8 cellular contexts compared by ENCODE assay signal in genomic region chr3:51940648-51941421, GRCh38. TPM values are rescaled to one million over a fixed set of nuclear protein-coding genes. Genes with fewer than 3 reads are reported as not detected.
DNase-seq lines count a peak whose midpoint lies in the region; ATAC-seq, FAIRE-seq and TF ChIP-seq lines count a peak whose summit lies in the region.

No MANE protein-coding gene starts in this region.

- POLR2A ChIA-PET in GM12878 (lab: Charles Lee) = interaction anchor here (2.7 to 3.0 kb wide), 3 partner anchors 33 to 54 kb away, joined by 10 to 24 read pairs (median 14); partner anchors contain the start of genes ABHD14A, ABHD14B, ACY1 and RPL29

- H3K79me2 ChIP-seq in GM12878 (ENCODE audit: control insufficient read depth, insufficient read depth, low read length) = peaks cover 32% of the 10 kb centered on the region

- H3K4me2 ChIP-seq in GM12878 (ENCODE audit: control insufficient read depth, insufficient read depth) = peak overlapping the region; percentile 72

- TF ChIP-seq RAD21 in GM12878 (IDR thresholded peaks at IDR 0.05; ENCODE audit: insufficient read depth, low read depth, low read length) = no peak

- in situ Hi-C loops in GM12878 (cut with MboI) = no loop called here

- SMC1A ChIA-PET in GM12878 (lab: Charles Lee; ENCODE audit: uncharacterized antibody, unreplicated experiment) = interaction anchor here (0.8 to 2.6 kb wide), 7 partner anchors 33 to 952 kb away, joined by 3 to 33 read pairs (median 4); partner anchors contain the start of genes ABHD14A, ABHD14B and RPL29

- no peak for TF ChIP-seq POLR2A in GM12878 (IDR thresholded peaks at IDR 0.05; ENCODE audit: low read depth, low read length)
- TF ChIP-seq POLR2A in vagina (IDR thresholded peaks at IDR 0.05) = no peak

- no peaks in the 10 kb centered on the region for H4K20me1 ChIP-seq in GM12878 (ENCODE audit: control insufficient read depth, insufficient read depth)

- H3K4me1 ChIP-seq in right atrium auricular region = peaks cover 0 to 32% of the 10 kb centered on the region in 2 donors
- peaks cover 11% of the 10 kb centered on the region for H3K4me1 ChIP-seq in GM12878 (ENCODE audit: control insufficient read depth, insufficient read depth, low read length)
- H3K4me1 ChIP-seq in mesodermal cell (ENCODE audit: control insufficient read depth, insufficient read depth, low read length, poor library complexity, severe bottlenecking) = peaks cover 18% of the 10 kb centered on the region
- H3K4me1 ChIP-seq in vagina = peaks cover 31% of the 10 kb centered on the region

- CTCF ChIA-PET in GM12878 (lab: Yijun Ruan, JAX) = interaction anchor here (0.7 to 4.8 kb wide), 13 partner anchors 14 to 183 kb away, joined by 3 to 79 read pairs (median 4); partner anchors contain the start of genes ABHD14A, ABHD14B, ACY1 and DUSP7

- peak overlapping the region; percentile 82 for H3K9ac ChIP-seq in GM12878 (ENCODE audit: control insufficient read depth, insufficient read depth, low read length)

- TF ChIP-seq CTCF in right atrium auricular region (IDR thresholded peaks at IDR 0.05) (no peak), GM12878 (IDR thresholded peaks at IDR 0.05 in 2 of 3, conservative IDR thresholded peaks at IDR 0.05 in 1 of 3; ENCODE audit: control insufficient read depth in 2 of 3, extremely low read depth in 1 of 3, insufficient read depth in 1 of 3, low read depth in 3 of 3, low read length in 3 of 3) (no peak), vagina (IDR thresholded peaks at IDR 0.05) (no peak)

- ATAC-seq in left ventricle myocardium superior = no peak
- no peak for ATAC-seq in GM12878

- RAD21 ChIA-PET in GM12878 (lab: Charles Lee; ENCODE audit: unreplicated experiment) = interaction anchor here (0.7 to 4.2 kb wide), 6 partner anchors 32 to 219 kb away, joined by 3 to 34 read pairs (median 9); partner anchors contain the start of genes ABHD14B and ACY1

- no peaks in the 10 kb centered on the region for H3K27me3 ChIP-seq in right atrium auricular region
- no peaks in the 10 kb centered on the region for H3K27me3 ChIP-seq in GM12878 (replicated peaks in 1 of 2; ENCODE audit: control insufficient read depth in 2 of 2, insufficient read depth in 2 of 2, low read length in 1 of 2)
- no peaks in the 10 kb centered on the region for H3K27me3 ChIP-seq in vagina

- H2AFZ ChIP-seq in GM12878 (ENCODE audit: control insufficient read depth, low read depth, low read length) = no peak overlapping the region

- H3K9me3 ChIP-seq in right atrium auricular region = no peaks in the 10 kb centered on the region
- H3K9me3 ChIP-seq in GM12878 (replicated peaks; ENCODE audit: control insufficient read depth, insufficient read depth, low read length) = no peaks in the 10 kb centered on the region
- H3K9me3 ChIP-seq in mesodermal cell (ENCODE audit: control insufficient read depth, low read length) = no peaks in the 10 kb centered on the region
- no peaks in the 10 kb centered on the region for H3K9me3 ChIP-seq in vagina

- 27% methylated on average over 11 of the region's 11 CpGs for WGBS in GM12878 (ENCODE audit: insufficient coverage, insufficient replicate concordance, low lambda C conversion rate, missing lambda C conversion rate)
- WGBS in mesodermal cell (ENCODE audit: insufficient coverage in 2 of 2), 2 experiments = 40 to 50% methylated on average over 10 to 11 of the region's 11 CpGs

- peak overlapping the region in 1 of 2 donors; percentile 67 for H3K27ac ChIP-seq in right atrium auricular region
- peak overlapping the region; percentile 65 for H3K27ac ChIP-seq in GM12878 (ENCODE audit: control insufficient read depth, insufficient read depth)
- peak overlapping the region; percentile 55 for H3K27ac ChIP-seq in mesodermal cell (ENCODE audit: low read depth, low read length, severe bottlenecking)
- no peak overlapping the region for H3K27ac ChIP-seq in vagina

- H3K4me3 ChIP-seq in right atrium auricular region (peak overlapping the region; percentile 57 to 80), GM12878 (peak overlapping the region; percentile 96), mesodermal cell (ENCODE audit: extremely low read depth, insufficient read depth, low read length, poor library complexity, severe bottlenecking) (peak overlapping the region; percentile 75), vagina (peak overlapping the region; percentile 69 to 76)

- TSS peak; percentile 79 for BruUV-seq in GM12878 (replicated peaks; lab: Mats Ljungman, UMichigan)

- intact Hi-C loops in left ventricle myocardium superior (cut with micrococcal nuclease) = no loop called here
- intact Hi-C loops in GM12878 (cut with micrococcal nuclease; ENCODE audit: unreplicated experiment) = no loop called here
- intact Hi-C loops in vagina (cut with DNase I) = loop anchor here (2.0 kb wide), 1 partner anchor 34 kb away; the partner anchor contains the start of genes ABHD14A and ABHD14B

- H3K36me3 ChIP-seq in right atrium auricular region (peaks cover 29% of the 10 kb centered on the region), GM12878 (ENCODE audit: control insufficient read depth in 2 of 2, insufficient read depth in 2 of 2, low read length in 1 of 2) (peaks cover 9 to 17% of the 10 kb centered on the region in 2 experiments; a peak in 3 of 4 replicates), mesodermal cell (ENCODE audit: control insufficient read depth, insufficient read depth, low read length) (peaks cover 37% of the 10 kb centered on the region), vagina (peaks cover 0 to 23% of the 10 kb centered on the region in 2 donors)

- no peak for TF ChIP-seq EP300 in GM12878 (IDR thresholded peaks at IDR 0.05; ENCODE audit: borderline replicate concordance in 1 of 2, control insufficient read depth in 1 of 2, low read depth in 2 of 2, low read length in 2 of 2)

- FAIRE-seq in GM12878 (lab: Jason Lieb, UNC) = peak; percentile 23

- no peak for DNase-seq in right atrium auricular region (ENCODE audit: low spot score)
- DNase-seq in left ventricle myocardium superior = no peak
- no peak for DNase-seq in GM12878 (ENCODE audit: low read depth, low spot score)
- peak in 1 of 2 donors; percentile 49 for DNase-seq in vagina (ENCODE audit: extremely low spot score in 2 of 2)
- no peak for DNase-seq in NCI-H1417 treated with DMSO at 0.1 percent for 48 hours (lab: John Stamatoyannopoulos, UW)
- no peak for DNase-seq in amygdala (lab: John Stamatoyannopoulos, UW)
- DNase-seq in activated CD4-positive, alpha-beta T cell treated with anti-CD3 and anti-CD28 coated beads for 4 hours = no peak

RNA-seq across cellular contexts. Expression of gene RRP9, which starts 0.9 kb away (rescaled TPM):
- 10 to 100 TPM in 1 of 2 donors, 1 to 10 TPM in 1; 6.3 to 11.1 TPM for total RNA-seq in right atrium auricular region
- 8.2 TPM for total RNA-seq in left ventricle myocardium superior
- total RNA-seq in GM12878 (2013; cell fraction: nucleolus; rRNA removed) = 5.5 and 6.0 TPM in 2 replicates
- 43.1 and 53.2 TPM in 2 replicates for total RNA-seq in GM12878 (2014; rRNA removed)
- 29.8 and 34.1 TPM in 2 replicates for total RNA-seq in GM12878 (2014; rRNA removed; fragmentation: Illumina TruSeq; extraction: Trizol)
- 55.2 and 56.0 TPM in 2 replicates for total RNA-seq in GM12878 (2021)
- 12.3 TPM for polyA plus RNA-seq in GM12878 (2011; ENCODE audit: low read depth)
- polyA plus RNA-seq in GM12878 (2011; rRNA removed) = 8.5 and 19.5 TPM in 2 replicates
- 33.7 and 42.1 TPM in 2 replicates for polyA plus RNA-seq in GM12878 (2011; cell fraction: cytosol; rRNA removed)
- polyA plus RNA-seq in GM12878 (2011; cell fraction: nucleus; rRNA removed) = 37.6 and 55.8 TPM in 2 replicates
- polyA plus RNA-seq in GM12878 (2012) = 20.1 and 23.0 TPM in 2 replicates
- 6.6 and 30.6 TPM in 2 replicates for polyA plus RNA-seq in GM12878 (2014; fragmentation: Illumina TruSeq; extraction: Trizol)
- 10 to 100 TPM in 1 of 2 experiments, 1 to 10 TPM in 1; 4.7 to 10.6 TPM for polyA plus RNA-seq in GM12878 (2014; fragmentation: Nextera tagmentation; extraction: Ambion mirVana)
- 49.3 and 54.3 TPM in 2 replicates for polyA plus RNA-seq in GM12878 (2014; rRNA removed)
- 10 to 100 TPM; 83.1 to 91.5 TPM for polyA plus RNA-seq in GM12878 (2016; fragmentation: Nextera tagmentation; extraction: Ambion mirVana)
- 17.0 and 28.4 TPM in 2 replicates for polyA minus RNA-seq in GM12878 (2011; rRNA and poly(A)+ RNA removed)
- 12.2 and 13.9 TPM in 2 replicates for polyA minus RNA-seq in GM12878 (2011; cell fraction: cytosol; rRNA and poly(A)+ RNA removed)
- polyA minus RNA-seq in GM12878 (2011; cell fraction: nucleus; rRNA and poly(A)+ RNA removed) = 3.9 and 7.7 TPM in 2 replicates
- polyA plus RNA-seq in mesodermal cell (2013, experiment 1 of 2) = 17.2 TPM
- 13.6 TPM for polyA plus RNA-seq in mesodermal cell (2013, experiment 2 of 2)
- 12.5 TPM for total RNA-seq in vagina

RNA-seq across cellular contexts. Expression of gene PARP3, which starts 1.3 kb away (rescaled TPM):
- total RNA-seq in right atrium auricular region = 10 to 100 TPM in 1 of 2 donors, 1 to 10 TPM in 1; 9.8 to 12.8 TPM
- total RNA-seq in left ventricle myocardium superior = 14.7 TPM
- total RNA-seq in GM12878 (2013; cell fraction: nucleolus; rRNA removed) = 32.7 and 38.5 TPM in 2 replicates
- total RNA-seq in GM12878 (2014; rRNA removed) = 23.7 and 25.1 TPM in 2 replicates
- 13.6 and 16.0 TPM in 2 replicates for total RNA-seq in GM12878 (2014; rRNA removed; fragmentation: Illumina TruSeq; extraction: Trizol)
- 19.9 and 28.0 TPM in 2 replicates for total RNA-seq in GM12878 (2021)
- polyA plus RNA-seq in GM12878 (2011; ENCODE audit: low read depth) = 11.2 TPM
- polyA plus RNA-seq in GM12878 (2011; rRNA removed) = 12.9 and 20.5 TPM in 2 replicates
- polyA plus RNA-seq in GM12878 (2011; cell fraction: cytosol; rRNA removed) = 22.3 and 29.9 TPM in 2 replicates
- 185 and 199 TPM in 2 replicates for polyA plus RNA-seq in GM12878 (2011; cell fraction: nucleus; rRNA removed)
- polyA plus RNA-seq in GM12878 (2012) = 22.7 and 23.8 TPM in 2 replicates
- polyA plus RNA-seq in GM12878 (2014; fragmentation: Illumina TruSeq; extraction: Trizol) = 7.8 and 20.0 TPM in 2 replicates
- 1 to 10 TPM; 2.1 to 2.2 TPM for polyA plus RNA-seq in GM12878 (2014; fragmentation: Nextera tagmentation; extraction: Ambion mirVana)
- polyA plus RNA-seq in GM12878 (2014; rRNA removed) = 31.2 and 35.5 TPM in 2 replicates
- 10 to 100 TPM; 17.8 to 19.0 TPM for polyA plus RNA-seq in GM12878 (2016; fragmentation: Nextera tagmentation; extraction: Ambion mirVana)
- 7.3 and 13.4 TPM in 2 replicates for polyA minus RNA-seq in GM12878 (2011; rRNA and poly(A)+ RNA removed)
- polyA minus RNA-seq in GM12878 (2011; cell fraction: cytosol; rRNA and poly(A)+ RNA removed) = 6.7 and 8.5 TPM in 2 replicates
- 19.3 and 29.7 TPM in 2 replicates for polyA minus RNA-seq in GM12878 (2011; cell fraction: nucleus; rRNA and poly(A)+ RNA removed)
- 5.8 TPM for polyA plus RNA-seq in mesodermal cell (2013, experiment 1 of 2)
- polyA plus RNA-seq in mesodermal cell (2013, experiment 2 of 2) = 4.4 TPM
- total RNA-seq in vagina = 20.6 TPM

RNA-seq across cellular contexts. Expression of gene GPR62, which starts 14.3 kb away (rescaled TPM):
- total RNA-seq in right atrium auricular region = under 1 TPM; 0.12 to 0.82 TPM
- 0.15 TPM for total RNA-seq in left ventricle myocardium superior
- total RNA-seq in GM12878 (2013; cell fraction: nucleolus; rRNA removed) = not detected in 2 replicates
- total RNA-seq in GM12878 (2014; rRNA removed) = not detected in 2 replicates
- not detected in 2 replicates for total RNA-seq in GM12878 (2014; rRNA removed; fragmentation: Illumina TruSeq; extraction: Trizol)
- total RNA-seq in GM12878 (2021) = not detected in 2 replicates
- not detected for polyA plus RNA-seq in GM12878 (2011; ENCODE audit: low read depth)
- not detected in 2 replicates for polyA plus RNA-seq in GM12878 (2011; rRNA removed)
- polyA plus RNA-seq in GM12878 (2011; cell fraction: cytosol; rRNA removed) = not detected in 2 replicates
- 0.07 TPM in 1 of 2 replicates, not detected in the other for polyA plus RNA-seq in GM12878 (2011; cell fraction: nucleus; rRNA removed)
- 0.06 and 0.07 TPM in 2 replicates for polyA plus RNA-seq in GM12878 (2012)
- not detected in 2 replicates for polyA plus RNA-seq in GM12878 (2014; fragmentation: Illumina TruSeq; extraction: Trizol)
- polyA plus RNA-seq in GM12878 (2014; fragmentation: Nextera tagmentation; extraction: Ambion mirVana) = not detected
- not detected in 2 replicates for polyA plus RNA-seq in GM12878 (2014; rRNA removed)
- not detected for polyA plus RNA-seq in GM12878 (2016; fragmentation: Nextera tagmentation; extraction: Ambion mirVana)
- polyA minus RNA-seq in GM12878 (2011; rRNA and poly(A)+ RNA removed) = not detected in 2 replicates
- polyA minus RNA-seq in GM12878 (2011; cell fraction: cytosol; rRNA and poly(A)+ RNA removed) = not detected in 2 replicates
- 0.19 TPM in 1 of 2 replicates, not detected in the other for polyA minus RNA-seq in GM12878 (2011; cell fraction: nucleus; rRNA and poly(A)+ RNA removed)
- 0.11 TPM for polyA plus RNA-seq in mesodermal cell (2013, experiment 1 of 2)
- polyA plus RNA-seq in mesodermal cell (2013, experiment 2 of 2) = not detected
- total RNA-seq in vagina = not detected

RNA-seq across cellular contexts. Expression of gene PCBP4, which starts 26.4 kb away (rescaled TPM):
- 100 to 1,000 TPM in 1 of 2 donors, 10 to 100 TPM in 1; 73.8 to 119 TPM for total RNA-seq in right atrium auricular region
- 71.6 TPM for total RNA-seq in left ventricle myocardium superior
- 7.2 and 8.2 TPM in 2 replicates for total RNA-seq in GM12878 (2013; cell fraction: nucleolus; rRNA removed)
- total RNA-seq in GM12878 (2014; rRNA removed) = 10.7 and 11.5 TPM in 2 replicates
- total RNA-seq in GM12878 (2014; rRNA removed; fragmentation: Illumina TruSeq; extraction: Trizol) = 4.2 and 4.7 TPM in 2 replicates
- 13.3 and 14.5 TPM in 2 replicates for total RNA-seq in GM12878 (2021)
- polyA plus RNA-seq in GM12878 (2011; ENCODE audit: low read depth) = 4.1 TPM
- polyA plus RNA-seq in GM12878 (2011; rRNA removed) = 2.7 and 4.2 TPM in 2 replicates
- polyA plus RNA-seq in GM12878 (2011; cell fraction: cytosol; rRNA removed) = 6.2 and 6.8 TPM in 2 replicates
- polyA plus RNA-seq in GM12878 (2011; cell fraction: nucleus; rRNA removed) = 21.4 and 24.7 TPM in 2 replicates
- 6.4 and 9.0 TPM in 2 replicates for polyA plus RNA-seq in GM12878 (2012)
- 1.9 and 4.7 TPM in 2 replicates for polyA plus RNA-seq in GM12878 (2014; fragmentation: Illumina TruSeq; extraction: Trizol)
- under 1 TPM; 0.05 to 0.24 TPM for polyA plus RNA-seq in GM12878 (2014; fragmentation: Nextera tagmentation; extraction: Ambion mirVana)
- polyA plus RNA-seq in GM12878 (2014; rRNA removed) = 13.4 and 15.3 TPM in 2 replicates
- polyA plus RNA-seq in GM12878 (2016; fragmentation: Nextera tagmentation; extraction: Ambion mirVana) = 1 to 10 TPM; 3.6 to 4.0 TPM
- polyA minus RNA-seq in GM12878 (2011; rRNA and poly(A)+ RNA removed) = 1.4 and 4.2 TPM in 2 replicates
- polyA minus RNA-seq in GM12878 (2011; cell fraction: cytosol; rRNA and poly(A)+ RNA removed) = 0.94 and 3.1 TPM in 2 replicates
- polyA minus RNA-seq in GM12878 (2011; cell fraction: nucleus; rRNA and poly(A)+ RNA removed) = 2.2 and 2.5 TPM in 2 replicates
- polyA plus RNA-seq in mesodermal cell (2013, experiment 1 of 2) = 103 TPM
- 93.2 TPM for polyA plus RNA-seq in mesodermal cell (2013, experiment 2 of 2)
- total RNA-seq in vagina = 36.6 TPM

RNA-seq across cellular contexts. Expression of gene ABHD14B, which starts 33.0 kb away (rescaled TPM):
- total RNA-seq in right atrium auricular region (10 to 100 TPM; 15.6 to 20.9 TPM), left ventricle myocardium superior (13.1 TPM), GM12878 (2014; rRNA removed) (59.9 and 62.4 TPM in 2 replicates), GM12878 (2014; rRNA removed; fragmentation: Illumina TruSeq; extraction: Trizol) (28.9 and 30.5 TPM in 2 replicates), GM12878 (2021) (58.3 and 58.8 TPM in 2 replicates), vagina (46.9 TPM)
- 29.6 and 35.3 TPM in 2 replicates for total RNA-seq in GM12878 (2013; cell fraction: nucleolus; rRNA removed)
- 35.7 TPM for polyA plus RNA-seq in GM12878 (2011; ENCODE audit: low read depth)
- polyA plus RNA-seq in GM12878 (2011; rRNA removed) (45.4 and 76.5 TPM in 2 replicates), GM12878 (2014; fragmentation: Illumina TruSeq; extraction: Trizol) (35.9 and 51.1 TPM in 2 replicates), GM12878 (2014; fragmentation: Nextera tagmentation; extraction: Ambion mirVana) (10 to 100 TPM in 1 of 2 experiments, 1 to 10 TPM in 1; 7.8 to 14.2 TPM), GM12878 (2014; rRNA removed) (73.0 and 80.4 TPM in 2 replicates), GM12878 (2016; fragmentation: Nextera tagmentation; extraction: Ambion mirVana) (10 to 100 TPM; 47.2 to 50.9 TPM)
- 80.0 and 92.8 TPM in 2 replicates for polyA plus RNA-seq in GM12878 (2011; cell fraction: cytosol; rRNA removed)
- 39.8 and 51.9 TPM in 2 replicates for polyA plus RNA-seq in GM12878 (2011; cell fraction: nucleus; rRNA removed)
- 54.6 and 64.2 TPM in 2 replicates for polyA plus RNA-seq in GM12878 (2012)
- polyA minus RNA-seq in GM12878 (2011; rRNA and poly(A)+ RNA removed) = 53.4 and 78.7 TPM in 2 replicates
- polyA minus RNA-seq in GM12878 (2011; cell fraction: cytosol; rRNA and poly(A)+ RNA removed) = 18.1 and 25.1 TPM in 2 replicates
- polyA minus RNA-seq in GM12878 (2011; cell fraction: nucleus; rRNA and poly(A)+ RNA removed) = 12.8 and 21.3 TPM in 2 replicates
- polyA plus RNA-seq in mesodermal cell (2013, experiment 1 of 2) = 11.2 TPM
- 11.4 TPM for polyA plus RNA-seq in mesodermal cell (2013, experiment 2 of 2)
